Comparison of ENCODE assay signal across 9 cellular contexts in genomic region chr6:154731296-154732218, GRCh38. TPM values are rescaled to one million over a fixed set of nuclear protein-coding genes. Genes with fewer than 3 reads are reported as not detected.
DNase-seq lines count a peak whose midpoint lies in the region; ATAC-seq, FAIRE-seq and TF ChIP-seq lines count a peak whose summit lies in the region.
"Had no signal": no experiment of that assay in that cellular context is flagged by ENCODE, and none has a peak within 500 bp of the region (broad histone marks: within the 10 kb centered on the region; RNA-seq: fewer than 3 reads in every experiment).

No MANE protein-coding gene starts in this region.

- H3K4me2 ChIP-seq in DND-41 (ENCODE audit: insufficient read depth, low read length) (peak overlapping the region; percentile 92; the same call in 1 of the 2 replicates), keratinocyte (ENCODE audit: control insufficient read depth, extremely low read depth, insufficient read depth, low read depth, low read length) (peak overlapping the region; percentile 99)

- peaks cover 26% of the 10 kb centered on the region for H4K20me1 ChIP-seq in DND-41 (ENCODE audit: insufficient read depth, low read length)
- H4K20me1 ChIP-seq in keratinocyte (ENCODE audit: control insufficient read depth, extremely low read depth, insufficient read depth, low read length): no peaks in the 10 kb centered on the region

- no TSS peak for BruUV-seq in A673 (replicated peaks; lab: Mats Ljungman, UMichigan)

- CTCF ChIA-PET in A673 (lab: Charles Lee): no interaction called here
- CTCF ChIA-PET in activated B cell treated with CpG ODN at 0.5 μM for 24 hours (lab: Charles Lee): interaction anchor here (0.9 to 1.2 kb wide), 2 partner anchors 56 kb away, joined by 4 read pairs; no protein-coding TSS in a partner anchor

- H3K9me3 ChIP-seq in A673 (ENCODE audit: low read depth, low read length, poor library complexity, severe bottlenecking) (no peaks in the 10 kb centered on the region), DND-41 (ENCODE audit: insufficient read depth, low read length, severe bottlenecking) (no peaks in the 10 kb centered on the region), keratinocyte (ENCODE audit: control insufficient read depth, low read depth, low read length) (no peaks in the 10 kb centered on the region), mucosa of descending colon (no peaks in the 10 kb centered on the region)

- DNase-seq in A673 (ENCODE audit: low spot score) (peak; percentile 32), DND-41 (no peak), activated B cell treated with CpG ODN at 0.5 μM for 24 hours (no peak), keratinocyte (ENCODE audit: low read depth, low spot score) (no peak), mucosa of descending colon (no peak)
- no peak for DNase-seq in activated CD8-positive, alpha-beta memory T cell treated with anti-CD3 and anti-CD28 coated beads for 24 hours
- DNase-seq: NCI-H446 treated with DMSO at 0.1 percent for 48 hours had no signal

- no peak overlapping the region for H3K27ac ChIP-seq in A673 (ENCODE audit: low read depth, low read length, poor library complexity, severe bottlenecking)
- no peak overlapping the region for H3K27ac ChIP-seq in DND-41 (ENCODE audit: low read length)
- no peak overlapping the region for H3K27ac ChIP-seq in keratinocyte (ENCODE audit: control insufficient read depth, insufficient read depth, low read length)

- H3K27me3 ChIP-seq in A673 (replicated peaks; ENCODE audit: insufficient read depth, low read depth, low read length, poor library complexity): no peaks in the 10 kb centered on the region
- H3K27me3 ChIP-seq in DND-41 (ENCODE audit: insufficient read depth, low read length, poor library complexity): no peaks in the 10 kb centered on the region
- H3K27me3 ChIP-seq in keratinocyte (ENCODE audit: control insufficient read depth, extremely low read depth, insufficient read depth, low read length): no peaks in the 10 kb centered on the region

- POLR2A ChIA-PET in A673 (lab: Charles Lee; ENCODE audit: low non-redundant PET): no interaction called here
- POLR2A ChIA-PET in activated B cell treated with CpG ODN at 0.5 μM for 24 hours (lab: Charles Lee): interaction anchor here (0.6 kb wide), 1 partner anchor 199 kb away, joined by 7 read pairs; no protein-coding TSS in a partner anchor

- peaks cover 13% of the 10 kb centered on the region for H3K4me1 ChIP-seq in A673 (ENCODE audit: insufficient read depth, low read length, poor library complexity, severe bottlenecking)
- H3K4me1 ChIP-seq in DND-41 (ENCODE audit: insufficient read depth, low read length): peaks cover 37% of the 10 kb centered on the region
- peaks cover 14% of the 10 kb centered on the region for H3K4me1 ChIP-seq in keratinocyte (ENCODE audit: control insufficient read depth, extremely low read depth, insufficient read depth, low read length)
- peaks cover 26% of the 10 kb centered on the region for H3K4me1 ChIP-seq in mucosa of descending colon (ENCODE audit: low read depth)

- intact Hi-C loops in A673 (cut with micrococcal nuclease; ENCODE audit: unreplicated experiment) (loop anchor here (5.0 kb wide), 1 partner anchor 219 kb away; the partner anchor contains the start of gene CNKSR3), activated B cell treated with CpG ODN at 0.5 μM for 24 hours (cut with micrococcal nuclease) (loop anchor here (2.0 kb wide), 3 partner anchors 15 to 1747 kb away; no protein-coding TSS in a partner anchor), mucosa of descending colon (cut with DNase I, micrococcal nuclease) (no loop called here)

- no peaks in the 10 kb centered on the region for H3K9me1 ChIP-seq in keratinocyte (ENCODE audit: control insufficient read depth, extremely low read depth, insufficient read depth, low read length)

- H3K9me3 Mint-ChIP-seq in activated B cell treated with CpG ODN at 0.5 μM for 24 hours: no peaks in the 10 kb centered on the region

- H3K27ac Mint-ChIP-seq in activated B cell treated with CpG ODN at 0.5 μM for 24 hours: peak overlapping the region; percentile 7

- peaks cover 14% of the 10 kb centered on the region for H3K36me3 Mint-ChIP-seq in activated B cell treated with CpG ODN at 0.5 μM for 24 hours (ENCODE audit: low read depth)

- H3K4me1 Mint-ChIP-seq in activated B cell treated with CpG ODN at 0.5 μM for 24 hours: peaks cover 27% of the 10 kb centered on the region

- H3K4me3 ChIP-seq in A673 (ENCODE audit: low read depth, low read length, poor library complexity, severe bottlenecking) (no peak overlapping the region), DND-41 (ENCODE audit: low read depth in 1 of 2, low read length in 2 of 2) (0 out of 4 replicates have a peak overlapping the region, but pooled peaks of 1 of the 2 experiments have one; percentile 99), keratinocyte (ENCODE audit: control insufficient read depth in 2 of 3, extremely low read depth in 1 of 3, insufficient read depth in 2 of 3, low read depth in 1 of 3, low read length in 3 of 3) (no peak overlapping the region), mucosa of descending colon (no peak overlapping the region)

- TF ChIP-seq CTCF in A673 (conservative IDR thresholded peaks at IDR 0.05; ENCODE audit: low read depth, low read length) (no peak), DND-41 (IDR thresholded peaks at IDR 0.05; ENCODE audit: borderline replicate concordance, extremely low read depth, low read length, poor library complexity, severe bottlenecking) (no peak), activated B cell treated with CpG ODN at 0.5 μM for 24 hours (IDR thresholded peaks at IDR 0.05) (no peak), keratinocyte (optimal IDR thresholded peaks at IDR 0.05 in 1 of 3, IDR thresholded peaks at IDR 0.05 in 1 of 3, conservative IDR thresholded peaks at IDR 0.05 in 1 of 3; ENCODE audit: extremely low read depth in 1 of 3, insufficient read depth in 2 of 3, low read length in 3 of 3) (no peak), mucosa of descending colon (IDR thresholded peaks at IDR 0.05) (no peak)

- H3K9ac ChIP-seq in DND-41 (ENCODE audit: low read depth, low read length) (peak overlapping the region; percentile 100; the same call in 1 of the 2 replicates), keratinocyte (ENCODE audit: control insufficient read depth, extremely low read depth, insufficient read depth, low read length) (peak overlapping the region; percentile 93)

- no peaks in the 10 kb centered on the region for H3K27me3 Mint-ChIP-seq in activated B cell treated with CpG ODN at 0.5 μM for 24 hours

- H3K79me2 ChIP-seq in DND-41 (ENCODE audit: insufficient read depth, low read length): peaks cover 42% of the 10 kb centered on the region
- H3K79me2 ChIP-seq in keratinocyte (ENCODE audit: control insufficient read depth, insufficient read depth, low read length): peaks cover 25% of the 10 kb centered on the region

- H2AFZ ChIP-seq in DND-41 (ENCODE audit: low read depth, low read length): peak overlapping the region; percentile 99
- H2AFZ ChIP-seq in keratinocyte (ENCODE audit: control insufficient read depth, low read length): peak overlapping the region; percentile 95

- H3K36me3 ChIP-seq in A673 (ENCODE audit: insufficient read depth, low read length, poor library complexity, severe bottlenecking) (no peaks in the 10 kb centered on the region), DND-41 (ENCODE audit: insufficient read depth, low read length) (peaks cover 18% of the 10 kb centered on the region), keratinocyte (ENCODE audit: control insufficient read depth in 2 of 2, extremely low read depth in 1 of 2, insufficient read depth in 2 of 2, low read length in 2 of 2) (no peaks in the 10 kb centered on the region), mucosa of descending colon (ENCODE audit: low read depth) (no peaks in the 10 kb centered on the region)

- ATAC-seq in DND-41 (ENCODE audit: insufficient read depth, low read depth) (no peak), activated B cell treated with CpG ODN at 0.5 μM for 24 hours (ENCODE audit: low read depth) (no peak), mucosa of descending colon (no peak), HG02981 (IDR thresholded peaks at IDR 0.05; ENCODE audit: unreplicated experiment) (no peak), HG02938 (IDR thresholded peaks at IDR 0.05; ENCODE audit: unreplicated experiment) (no peak)

- no peak for FAIRE-seq in keratinocyte (lab: Jason Lieb, UNC)

- H3K4me3 Mint-ChIP-seq in activated B cell treated with CpG ODN at 0.5 μM for 24 hours: peak overlapping the region; percentile 3

- dilution Hi-C loops in keratinocyte (cut with MboI; ENCODE audit: extremely low pct_ligation_motif_present, low sequenced_read_pairs): no loop called here

RNA-seq across cellular contexts. Expression of gene SCAF8, which starts 1.7 kb away (rescaled TPM):
- 49.5 and 51.5 TPM in 2 replicates for total RNA-seq in A673 (2021)
- 56.8 and 65.2 TPM in 2 replicates for total RNA-seq in activated B cell treated with CpG ODN at 0.5 μM for 24 hours
- 8.6 to 24.3 TPM (median 19.1 TPM) in 3 replicates for polyA plus RNA-seq in keratinocyte
- polyA plus RNA-seq in keratinocyte (2011; ENCODE audit: low read depth): 20.0 TPM
- polyA plus RNA-seq in keratinocyte (2011; cell fraction: cytosol; rRNA removed): 10.3 and 16.6 TPM in 2 replicates
- 28.7 and 35.4 TPM in 2 replicates for polyA plus RNA-seq in keratinocyte (2011; cell fraction: nucleus; rRNA removed)
- polyA plus RNA-seq in keratinocyte (2012; ENCODE audit: low replicate concordance): 12.8 and 18.2 TPM in 2 replicates
- polyA minus RNA-seq in keratinocyte: 15.3 to 32.9 TPM (median 18.0 TPM) in 3 replicates
- 12.7 TPM for polyA minus RNA-seq in keratinocyte (2011; cell fraction: cytosol; rRNA and poly(A)+ RNA removed)
- 24.7 and 52.4 TPM in 2 replicates for polyA minus RNA-seq in keratinocyte (2011; cell fraction: nucleus; rRNA and poly(A)+ RNA removed)
- total RNA-seq in mucosa of descending colon: 10 to 100 TPM; 36.4 to 48.6 (median 45.0) TPM

Comparison
In these comparisons a context has a peak if more than half of its experiments do, and no peak if none do; other contexts are left out.
1. intact Hi-C loops: an anchor here in A673 (5.0 kb wide) and activated B cell treated with CpG ODN at 0.5 μM for 24 hours (2.0 kb wide); none called in mucosa of descending colon.